ENCODE assay signal across 8 cellular contexts in the genomic region with DNA sequence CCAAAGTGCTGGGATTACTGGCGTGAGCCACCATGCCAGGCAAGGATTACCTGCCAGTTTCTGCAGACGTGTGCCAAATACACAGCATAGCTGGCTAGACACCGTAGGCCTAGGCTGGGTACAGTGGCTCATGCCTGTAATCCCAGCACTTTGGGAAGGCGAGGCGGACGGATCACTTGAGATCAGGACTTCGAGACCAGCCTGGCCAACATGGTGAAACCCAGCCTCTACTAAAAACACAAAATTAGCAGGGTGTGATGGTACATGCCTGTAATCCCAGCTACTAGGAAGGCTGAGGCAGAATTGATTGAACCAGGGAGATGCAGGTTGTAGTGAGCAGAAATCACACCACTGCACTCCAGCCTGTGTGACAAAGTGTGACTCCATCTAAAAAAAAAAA. TPM values are rescaled to one million over a fixed set of nuclear protein-coding genes. Genes with fewer than 3 reads are reported as not detected.
A peak's percentile ranks its signal among the peaks of the same experiment; 100 is the strongest.
DNase-seq lines count a peak whose midpoint lies in the region; ATAC-seq and TF ChIP-seq lines count a peak whose summit lies in the region.

No MANE protein-coding gene starts in this region.

- no peak for ATAC-seq in central memory CD8-positive, alpha-beta T cell (replicated peaks; ENCODE audit: extremely low read depth, poor library complexity, severe bottlenecking)
- ATAC-seq in naive thymus-derived CD8-positive, alpha-beta T cell: no peak
- ATAC-seq in sciatic nerve (no peak), HG03280 (IDR thresholded peaks at IDR 0.05; ENCODE audit: unreplicated experiment) (no peak)

- H3K9me2 ChIP-seq in MM.1S (replicated peaks; ENCODE audit: insufficient read depth, low read length): no peaks in the 10 kb centered on the region

- H3K27ac Mint-ChIP-seq in central memory CD8-positive, alpha-beta T cell (ENCODE audit: low read depth): peak overlapping the region; percentile 96
- H3K27ac Mint-ChIP-seq in naive thymus-derived CD8-positive, alpha-beta T cell: peak overlapping the region in 9 of 10 donors; percentile 69 to 98 (median 95)

- peaks cover 28% of the 10 kb centered on the region for H3K79me2 ChIP-seq in MM.1S (ENCODE audit: low read length)

- H3K4me3 Mint-ChIP-seq in central memory CD8-positive, alpha-beta T cell: peak overlapping the region; percentile 94
- peak overlapping the region; percentile 90 to 98 (median 94) for H3K4me3 Mint-ChIP-seq in naive thymus-derived CD8-positive, alpha-beta T cell

- H3K27me3 Mint-ChIP-seq in central memory CD8-positive, alpha-beta T cell: no peaks in the 10 kb centered on the region
- no peaks in the 10 kb centered on the region for H3K27me3 Mint-ChIP-seq in naive thymus-derived CD8-positive, alpha-beta T cell

- H3K4me1 ChIP-seq in MM.1S (ENCODE audit: low read length): peaks cover 13% of the 10 kb centered on the region; the same call in 1 of the 2 replicates

- no peaks in the 10 kb centered on the region for H3K9me3 Mint-ChIP-seq in central memory CD8-positive, alpha-beta T cell
- H3K9me3 Mint-ChIP-seq in naive thymus-derived CD8-positive, alpha-beta T cell: peaks cover 0 to 3% (median 0%) of the 10 kb centered on the region in 9 donors

- H3K9ac ChIP-seq in MM.1S (ENCODE audit: low read length): peak overlapping the region; percentile 97

- H3K27ac ChIP-seq in C4-2B: peak overlapping the region; percentile 84
- no peak overlapping the region for H3K27ac ChIP-seq in MM.1S (ENCODE audit: low read length)

- no peak for TF ChIP-seq POLR2A in erythroblast (IDR thresholded peaks at IDR 0.05; ENCODE audit: low read length)

- H3K36me3 Mint-ChIP-seq in central memory CD8-positive, alpha-beta T cell (ENCODE audit: insufficient read depth): peaks cover 29% of the 10 kb centered on the region
- peaks cover 0 to 29% (median 7%) of the 10 kb centered on the region in 3 donors for H3K36me3 Mint-ChIP-seq in naive thymus-derived CD8-positive, alpha-beta T cell

- H3K36me3 ChIP-seq in MM.1S (replicated peaks; ENCODE audit: insufficient read depth, low read length): peaks cover 4% of the 10 kb centered on the region; the same call in 1 of the 2 replicates

- POLR2A ChIA-PET in naive thymus-derived CD8-positive, alpha-beta T cell (lab: Charles Lee): interaction anchor here (1.2 kb wide), 1 partner anchor 557 kb away, joined by 3 read pairs; no protein-coding TSS in a partner anchor

- no peaks in the 10 kb centered on the region for H4K20me1 ChIP-seq in MM.1S (ENCODE audit: insufficient read depth, low read length)

- H3K4me1 Mint-ChIP-seq in central memory CD8-positive, alpha-beta T cell: peaks cover 12% of the 10 kb centered on the region
- peaks cover 6 to 38% (median 29%) of the 10 kb centered on the region in 4 donors for H3K4me1 Mint-ChIP-seq in naive thymus-derived CD8-positive, alpha-beta T cell

- peak overlapping the region; percentile 94 for H3K4me3 ChIP-seq in MM.1S (ENCODE audit: low read length)

- no peak overlapping the region for H2AFZ ChIP-seq in MM.1S (ENCODE audit: low read length)

- H3K27me3 ChIP-seq in MM.1S (replicated peaks; ENCODE audit: insufficient read depth, low read length): no peaks in the 10 kb centered on the region; the same call in 1 of the 2 replicates

- DNase-seq in MM.1S (no peak), sciatic nerve (ENCODE audit: low spot score) (no peak), DMS79 (lab: John Stamatoyannopoulos, UW) (no peak), erythroblast (lab: John Stamatoyannopoulos, UW) (no peak)
- no peak for DNase-seq in central memory CD8-positive, alpha-beta T cell (ENCODE audit: low spot score in 2 of 2)
- DNase-seq in naive thymus-derived CD8-positive, alpha-beta T cell: no peak

- H3K9me3 ChIP-seq in MM.1S (replicated peaks; ENCODE audit: insufficient read depth, low read length): no peaks in the 10 kb centered on the region

- intact Hi-C loops in sciatic nerve (cut with DNase I): no loop called here

- H3K4me2 ChIP-seq in MM.1S (ENCODE audit: low read depth, low read length): peak overlapping the region; percentile 73

- TF ChIP-seq CTCF in C4-2B (conservative IDR thresholded peaks at IDR 0.05) (no peak), MM.1S (IDR thresholded peaks at IDR 0.05; ENCODE audit: low read length) (no peak)

- H3F3A ChIP-seq in MM.1S (ENCODE audit: insufficient read depth, low read length): peaks cover 10% of the 10 kb centered on the region

RNA-seq across cellular contexts. Expression of gene RFC2, which starts 0.9 kb away (rescaled TPM):
- 10 to 100 TPM; 15.6 to 16.4 TPM for total RNA-seq in naive thymus-derived CD8-positive, alpha-beta T cell
- polyA plus RNA-seq in naive thymus-derived CD8-positive, alpha-beta T cell: 10 to 100 TPM; 20.3 to 26.1 (median 22.5) TPM
- total RNA-seq in sciatic nerve: 17.1 TPM

RNA-seq across cellular contexts. Expression of gene CLIP2, which starts 35.9 kb away (rescaled TPM):
- total RNA-seq in naive thymus-derived CD8-positive, alpha-beta T cell: 1 to 10 TPM; 4.9 to 5.2 TPM
- polyA plus RNA-seq in naive thymus-derived CD8-positive, alpha-beta T cell: under 1 TPM; 0.20 to 0.32 (median 0.23) TPM
- total RNA-seq in sciatic nerve: 58.4 TPM

RNA-seq across cellular contexts. Expression of gene LAT2, which starts 43.5 kb away (rescaled TPM):
- 1 to 10 TPM; 5.8 to 6.4 TPM for total RNA-seq in naive thymus-derived CD8-positive, alpha-beta T cell
- polyA plus RNA-seq in naive thymus-derived CD8-positive, alpha-beta T cell: 1 to 10 TPM in 1 of 3 donors, under 1 TPM in 2; 0.57 to 2.3 (median 0.97) TPM
- total RNA-seq in sciatic nerve: 12.5 TPM
